In the genomic region with DNA sequence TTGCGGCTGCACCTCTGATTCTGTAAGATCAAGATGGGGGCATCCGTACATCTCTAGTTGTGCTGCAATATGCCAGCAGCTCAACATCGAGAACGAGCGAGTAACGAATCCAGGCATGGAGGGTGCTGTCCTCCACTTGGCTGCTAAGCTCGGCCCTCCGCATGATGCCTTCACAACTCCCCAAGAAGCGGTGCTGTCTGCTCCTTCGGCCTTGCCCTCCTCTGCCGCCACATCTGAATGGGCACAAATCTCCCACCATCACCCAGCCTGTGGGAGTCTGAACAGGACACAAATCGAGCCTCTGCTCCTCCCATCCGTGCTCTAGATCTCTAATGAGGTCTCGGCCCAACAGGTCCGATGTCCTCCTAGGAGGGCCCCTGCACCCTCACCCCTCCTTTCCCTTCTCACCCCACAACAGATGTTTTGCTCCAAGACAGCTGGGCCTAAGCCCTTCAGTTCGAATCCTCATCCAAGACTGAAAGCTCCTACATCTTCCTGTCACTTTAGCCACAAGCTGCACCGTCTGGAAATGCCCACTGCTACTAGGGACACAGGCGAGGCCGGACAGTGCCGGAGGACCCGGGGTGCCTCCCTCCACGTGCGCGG, we compare ENCODE assay signal across 8 cellular contexts.
A peak's percentile ranks its signal among the peaks of the same experiment; 100 is the strongest.
DNase-seq lines count a peak whose midpoint lies in the region; ATAC-seq and TF ChIP-seq lines count a peak whose summit lies in the region.

No MANE protein-coding gene starts in this region.

- H2BK120ac ChIP-seq in IMR-90 (ENCODE audit: low read depth, low read length), result no peak overlapping the region
- no peak overlapping the region for H2BK120ac ChIP-seq in mesenchymal stem cell (ENCODE audit: low read depth, low read length)

- H2AK5ac ChIP-seq in IMR-90 (ENCODE audit: low read depth, low read length) (no peak overlapping the region), mesenchymal stem cell (ENCODE audit: low read length, severe bottlenecking) (no peak overlapping the region)

- H3K9me3 Mint-ChIP-seq in brain, result peaks cover 15 to 39% (median 24%) of the 10 kb centered on the region in 5 experiments

- 60% methylated on average over 2 of the region's 24 CpGs; no CpG with 5 or more reads in 1 of the 2 experiments for WGBS in IMR-90 (ENCODE audit: extremely low coverage in 2 of 2, insufficient read length in 1 of 2), 2 experiments
- WGBS in mesenchymal stem cell, result 86% methylated on average over 21 of the region's 24 CpGs

- CTCF ChIA-PET in IMR-90 (lab: Yijun Ruan, JAX), result no interaction called here

- no peak overlapping the region for H2BK12ac ChIP-seq in mesenchymal stem cell (ENCODE audit: low read length in 2 of 2)

- no peak overlapping the region for H3K56ac ChIP-seq in IMR-90 (ENCODE audit: extremely low read depth, insufficient read depth, low read length)

- peaks cover 49% of the 10 kb centered on the region for H3K4me1 Mint-ChIP-seq in brain

- H3K4me3 Mint-ChIP-seq in brain, result peak overlapping the region; percentile 91 to 97 (median 96)

- ATAC-seq in IMR-90 (ENCODE audit: low read depth), result no peak; the same call in 1 of the 2 replicates

- no peaks in the 10 kb centered on the region for H3K27me3 ChIP-seq in BLaER1 treated with 17β-estradiol and CSF1 and Interleukin-3, amounts not matched to agents 10 nM and 100 nM
- H3K27me3 ChIP-seq in IMR-90 (ENCODE audit: control insufficient read depth, insufficient read depth, low read length) (no peaks in the 10 kb centered on the region), mesenchymal stem cell (ENCODE audit: control insufficient read depth in 1 of 2, insufficient read depth in 1 of 2, low read length in 2 of 2) (no peaks in the 10 kb centered on the region), uterus (no peaks in the 10 kb centered on the region)

- H3K4me1 ChIP-seq in BLaER1 treated with 17β-estradiol and CSF1 and Interleukin-3, amounts not matched to agents 10 nM and 100 nM, result peaks cover 19 to 30% (median 26%) of the 10 kb centered on the region in 10 experiments
- H3K4me1 ChIP-seq in IMR-90 (ENCODE audit: control insufficient read depth, insufficient read depth, low read length) (peaks cover 5% of the 10 kb centered on the region; the same call in 1 of the 2 replicates), mesenchymal stem cell (ENCODE audit: control insufficient read depth, insufficient read depth, low read depth, low read length) (peaks cover 11% of the 10 kb centered on the region), uterus (peaks cover 0 to 3% of the 10 kb centered on the region in 2 donors)

- H3K9ac ChIP-seq in BLaER1 treated with 17β-estradiol and CSF1 and Interleukin-3, amounts not matched to agents 10 nM and 100 nM, result peak overlapping the region; percentile 79 to 92 (median 85)
- peak overlapping the region; percentile 78 for H3K9ac ChIP-seq in IMR-90 (ENCODE audit: low read depth, low read length)
- peak overlapping the region; percentile 88 for H3K9ac ChIP-seq in mesenchymal stem cell (ENCODE audit: low read length)

- H3K4ac ChIP-seq in IMR-90 (ENCODE audit: low read depth, low read length) (peak overlapping the region; percentile 27; the same call in 1 of the 2 replicates), mesenchymal stem cell (ENCODE audit: low read depth in 1 of 2, low read length in 2 of 2) (peak overlapping the region in 1 of 2 experiments; percentile 3)

- peak overlapping the region; percentile 17 for H2AK9ac ChIP-seq in IMR-90 (replicated peaks; ENCODE audit: low read depth, low read length, poor library complexity)

- peaks cover 5% of the 10 kb centered on the region; the same call in 1 of the 2 replicates for H3K9me1 ChIP-seq in IMR-90 (ENCODE audit: insufficient read depth, low read length)

- H4K20me1 ChIP-seq in BLaER1 treated with 17β-estradiol and CSF1 and Interleukin-3, amounts not matched to agents 10 nM and 100 nM, result no peaks in the 10 kb centered on the region
- H4K20me1 ChIP-seq in IMR-90 (ENCODE audit: insufficient read depth, low read length), result no peaks in the 10 kb centered on the region

- TF ChIP-seq CTCF in IMR-90 (conservative IDR thresholded peaks at IDR 0.05; ENCODE audit: low read depth, low read length) (no peak), brain (conservative IDR thresholded peaks at IDR 0.05) (no peak), uterus (IDR thresholded peaks at IDR 0.05) (no peak)

- peaks cover 3 to 27% (median 8%) of the 10 kb centered on the region in 11 experiments; a peak in 11 of 22 replicates for H3K9me3 ChIP-seq in BLaER1 treated with 17β-estradiol and CSF1 and Interleukin-3, amounts not matched to agents 10 nM and 100 nM (replicated peaks in 1 of 11)
- H3K9me3 ChIP-seq in IMR-90 (ENCODE audit: control insufficient read depth, insufficient read depth, low read length) (no peaks in the 10 kb centered on the region), mesenchymal stem cell (ENCODE audit: control insufficient read depth, low read length) (no peaks in the 10 kb centered on the region), uterus (peaks cover 0 to 7% of the 10 kb centered on the region in 2 donors)

- H2BK20ac ChIP-seq in IMR-90 (ENCODE audit: low read depth, low read length), result no peak overlapping the region

- TF ChIP-seq POLR2A in IMR-90 (IDR thresholded peaks at IDR 0.05; ENCODE audit: low read depth, low read length) (no peak), uterus (IDR thresholded peaks at IDR 0.05) (no peak)

- H3K4me2 ChIP-seq in BLaER1 treated with 17β-estradiol and CSF1 and Interleukin-3, amounts not matched to agents 10 nM and 100 nM, result peak overlapping the region; percentile 89 to 99 (median 97)
- H3K4me2 ChIP-seq in IMR-90 (ENCODE audit: low read depth, low read length) (peak overlapping the region; percentile 79), mesenchymal stem cell (ENCODE audit: low read length, poor library complexity, severe bottlenecking) (peak overlapping the region; percentile 88)

- H3K18ac ChIP-seq in IMR-90 (ENCODE audit: low read depth, low read length) (no peak overlapping the region), mesenchymal stem cell (ENCODE audit: low read depth in 1 of 2, low read length in 2 of 2) (no peak overlapping the region)

- intact Hi-C loops in IMR-90 (cut with micrococcal nuclease) (loop anchor here (1.0 to 2.0 kb wide), 2 partner anchors 87 to 231 kb away; partner anchors contain the start of genes BMS1 and ZNF33B), uterus (cut with DNase I; ENCODE audit: low total_unique reads) (no loop called here)

- H3K79me1 ChIP-seq in IMR-90 (ENCODE audit: low read depth in 1 of 2, low read length in 2 of 2), result peaks cover 9 to 15% of the 10 kb centered on the region in 2 experiments
- H3K79me1 ChIP-seq in mesenchymal stem cell (replicated peaks; ENCODE audit: low read length, poor library complexity, severe bottlenecking), result peaks cover 13% of the 10 kb centered on the region

- H4K8ac ChIP-seq in IMR-90 (ENCODE audit: low read depth in 2 of 2, low read length in 2 of 2) (peak overlapping the region; percentile 20 to 72; a peak in 2 of 4 replicates), mesenchymal stem cell (ENCODE audit: low read length) (peak overlapping the region; percentile 71)

- H4K91ac ChIP-seq in IMR-90 (ENCODE audit: insufficient read depth, low read depth, low read length) (no peak overlapping the region), mesenchymal stem cell (ENCODE audit: low read length) (no peak overlapping the region)

- in situ Hi-C loops in IMR-90 (cut with MboI; ENCODE audit: low sequenced_read_pairs), result no loop called here

- H3K27ac ChIP-seq in BLaER1 treated with 17β-estradiol and CSF1 and Interleukin-3, amounts not matched to agents 10 nM and 100 nM, result peak overlapping the region; percentile 66 to 87 (median 77); a peak in 21 of 22 replicates
- peak overlapping the region; percentile 34; the same call in 1 of the 2 replicates for H3K27ac ChIP-seq in IMR-90 (ENCODE audit: insufficient read depth, low read length)
- no peak overlapping the region for H3K27ac ChIP-seq in mesenchymal stem cell (ENCODE audit: low read length, poor library complexity, severe bottlenecking)
- H3K27ac ChIP-seq in uterus, result peak overlapping the region in 1 of 2 donors; percentile 81

- no peak for TF ChIP-seq RAD21 in IMR-90 (IDR thresholded peaks at IDR 0.05; ENCODE audit: low read length)

- DNase-seq in IMR-90 (no peak), mesenchymal stem cell (no peak), uterus (no peak), NOMO-1 treated with dmso at 0.1 percent for 144 hours (lab: John Stamatoyannopoulos, UW; ENCODE audit: unreplicated experiment) (no peak)
- no peak for DNase-seq in activated CD4-positive, CD25-positive, alpha-beta regulatory T cell (lab: John Stamatoyannopoulos, UW)
- DNase-seq in stimulated activated naive CD4-positive, alpha-beta T cell treated with Interleukin-2 at 50 U/mL for 16 hours (lab: John Stamatoyannopoulos, UW), result no peak

- H3K4me3 ChIP-seq in BLaER1 treated with 17β-estradiol and CSF1 and Interleukin-3, amounts not matched to agents 10 nM and 100 nM, result peak overlapping the region; percentile 71 to 95 (median 84)
- peak overlapping the region; percentile 74 for H3K4me3 ChIP-seq in IMR-90 (ENCODE audit: insufficient read depth, low read depth, low read length)
- peak overlapping the region; percentile 69 to 99 for H3K4me3 ChIP-seq in mesenchymal stem cell (ENCODE audit: insufficient read depth in 1 of 2, low read depth in 1 of 2, low read length in 2 of 2)
- peak overlapping the region; percentile 85 to 90 for H3K4me3 ChIP-seq in uterus

- peaks cover 7 to 37% (median 23%) of the 10 kb centered on the region in 11 experiments; a peak in 17 of 22 replicates for H3K36me3 ChIP-seq in BLaER1 treated with 17β-estradiol and CSF1 and Interleukin-3, amounts not matched to agents 10 nM and 100 nM
- H3K36me3 ChIP-seq in IMR-90 (ENCODE audit: control insufficient read depth, insufficient read depth, low read length) (no peaks in the 10 kb centered on the region), mesenchymal stem cell (ENCODE audit: control insufficient read depth in 1 of 2, insufficient read depth in 2 of 2, low read depth in 1 of 2, low read length in 2 of 2) (peaks cover 0 to 12% of the 10 kb centered on the region in 2 experiments), uterus (no peaks in the 10 kb centered on the region)

- H2BK5ac ChIP-seq in IMR-90 (ENCODE audit: low read depth, low read length, poor library complexity, severe bottlenecking) (no peak overlapping the region), mesenchymal stem cell (ENCODE audit: low read depth, low read length, poor library complexity, severe bottlenecking) (no peak overlapping the region)

- H4K5ac ChIP-seq in IMR-90 (ENCODE audit: low read depth, low read length), result no peak overlapping the region

- H3K27ac Mint-ChIP-seq in brain, result peak overlapping the region; percentile 90 to 95 (median 94)

- POLR2A ChIA-PET in IMR-90 (lab: Charles Lee; ENCODE audit: unreplicated experiment), result no interaction called here

- H2BK15ac ChIP-seq in IMR-90 (ENCODE audit: low read depth, low read length), result no peak overlapping the region
- H2BK15ac ChIP-seq in mesenchymal stem cell (ENCODE audit: low read depth, poor library complexity, severe bottlenecking), result no peak overlapping the region

- peaks cover 48% of the 10 kb centered on the region for H3K36me3 Mint-ChIP-seq in brain

- H3K14ac ChIP-seq in IMR-90 (replicated peaks; ENCODE audit: low read depth, low read length), result no peak overlapping the region
- H3K14ac ChIP-seq in mesenchymal stem cell (ENCODE audit: low read length in 2 of 2), result no peak overlapping the region

- dilution Hi-C loops in IMR-90 (cut with HindIII; ENCODE audit: low sequenced_read_pairs, unreplicated experiment), result no loop called here

- H3K23ac ChIP-seq in IMR-90 (ENCODE audit: low read depth, low read length) (peak overlapping the region; percentile 31; the same call in 1 of the 2 replicates), mesenchymal stem cell (ENCODE audit: low read length in 2 of 2) (no peak overlapping the region)

- H3K27me3 Mint-ChIP-seq in brain, result peaks cover 13% of the 10 kb centered on the region

- H2AFZ ChIP-seq in IMR-90 (replicated peaks; ENCODE audit: low read length, poor library complexity) (peak overlapping the region; percentile 99), mesenchymal stem cell (ENCODE audit: low read depth, low read length) (peak overlapping the region; percentile 93)

- no TSS peak for BruUV-seq in IMR-90 (replicated peaks; lab: Mats Ljungman, UMichigan)
